Comparison of ENCODE assay signal across 8 cellular contexts in the genomic region with DNA sequence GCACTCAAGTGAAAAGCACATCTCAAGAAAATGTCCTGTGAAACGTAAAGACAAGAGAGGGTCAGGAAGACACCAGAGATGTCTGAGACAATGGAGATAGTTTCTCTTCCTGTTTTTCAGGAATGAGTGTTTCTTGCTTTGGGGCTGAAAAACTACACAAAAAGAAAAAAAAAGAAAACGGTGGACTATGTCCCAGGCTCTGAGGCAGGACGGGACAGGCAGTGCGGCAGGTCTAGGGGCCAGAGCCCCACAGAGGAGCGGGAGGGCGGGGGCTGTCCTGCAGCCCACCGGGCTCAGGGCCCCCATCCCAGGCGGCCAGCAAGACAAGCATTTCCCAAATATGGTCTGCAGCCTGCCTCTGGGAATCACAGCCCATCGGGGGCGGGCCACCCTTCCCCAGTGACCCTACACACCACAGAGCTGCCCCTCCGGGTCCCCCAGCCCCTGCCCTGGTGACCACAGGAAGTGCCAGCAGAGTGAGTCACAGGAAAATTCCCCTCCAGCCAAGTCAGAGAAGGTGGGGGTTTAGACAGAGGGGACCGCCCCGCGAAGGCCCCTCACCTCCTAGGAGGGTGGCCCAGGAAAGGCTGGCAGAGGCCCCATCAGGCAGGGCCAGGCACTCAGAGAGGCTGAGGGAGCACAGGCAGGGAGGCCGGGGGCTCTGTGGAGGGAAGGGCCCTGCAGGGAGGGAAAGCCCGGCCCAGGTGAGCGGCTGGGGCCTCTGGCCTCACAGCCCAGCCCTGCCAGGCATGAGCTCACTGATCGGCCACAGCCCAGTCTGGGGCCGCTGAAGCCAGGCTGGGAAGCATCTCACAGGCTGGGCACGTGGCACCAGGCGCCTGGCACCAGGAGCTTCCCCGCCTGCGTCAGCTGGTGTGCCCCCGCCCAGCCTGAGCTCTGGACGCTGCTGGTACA. TPM values are rescaled to one million over a fixed set of nuclear protein-coding genes. Genes with fewer than 3 reads are reported as not detected.
DNase-seq lines count a peak whose midpoint lies in the region; ATAC-seq and TF ChIP-seq lines count a peak whose summit lies in the region.

No MANE protein-coding gene starts in this region.

- H3K4me1 ChIP-seq in GM23338 (ENCODE audit: insufficient read depth) (peaks cover 47% of the 10 kb centered on the region), SJCRH30 (peaks cover 20% of the 10 kb centered on the region)

- no peaks in the 10 kb centered on the region for H3K9me3 ChIP-seq in SJCRH30 (replicated peaks)

- peaks cover 54% of the 10 kb centered on the region for H4K20me1 ChIP-seq in GM23338 (replicated peaks; ENCODE audit: insufficient read depth)

- H3F3A ChIP-seq in GM23338 (replicated peaks; ENCODE audit: low read depth) = 0 out of 2 replicates have a peak, but pooled peaks cover 11% of the 10 kb centered on the region

- no peaks in the 10 kb centered on the region for H3K27me3 ChIP-seq in GM23338 (ENCODE audit: insufficient read depth)
- H3K27me3 ChIP-seq in SJCRH30 = no peaks in the 10 kb centered on the region

- POLR2A ChIA-PET in naive thymus-derived CD8-positive, alpha-beta T cell (lab: Charles Lee) = no interaction called here

- H2AFZ ChIP-seq in GM23338 = no peak overlapping the region

- H3K27me3 Mint-ChIP-seq in GM23338 (ENCODE audit: insufficient read depth, low read depth, poor library complexity) (peaks cover 36% of the 10 kb centered on the region), nephron (ENCODE audit: low read depth) (no peaks in the 10 kb centered on the region)
- H3K27me3 Mint-ChIP-seq in naive thymus-derived CD8-positive, alpha-beta T cell = peaks cover 4 to 42% (median 21%) of the 10 kb centered on the region in 5 donors

- H3K36me3 ChIP-seq in GM23338 (ENCODE audit: insufficient read depth) (no peaks in the 10 kb centered on the region), SJCRH30 (no peaks in the 10 kb centered on the region)

- H3K4me1 Mint-ChIP-seq in GM23338 (peaks cover 74% of the 10 kb centered on the region), nephron (peaks cover 67% of the 10 kb centered on the region)
- H3K4me1 Mint-ChIP-seq in naive thymus-derived CD8-positive, alpha-beta T cell = peaks cover 0 to 6% (median 3%) of the 10 kb centered on the region in 4 donors

- ATAC-seq in GM23338 = peak; percentile 59
- no peak for ATAC-seq in naive thymus-derived CD8-positive, alpha-beta T cell

- H3K9me3 Mint-ChIP-seq in GM23338 (no peaks in the 10 kb centered on the region; the same call in 1 of the 3 replicates), nephron (no peaks in the 10 kb centered on the region)
- H3K9me3 Mint-ChIP-seq in naive thymus-derived CD8-positive, alpha-beta T cell = no peaks in the 10 kb centered on the region

- no peak overlapping the region for H3K4me3 ChIP-seq in GM23338
- H3K4me3 ChIP-seq in SJCRH30 = peak overlapping the region; percentile 6
- H3K4me3 ChIP-seq in fibroblast of pulmonary artery (replicated peaks; ENCODE audit: low read depth, low read length) = no peak overlapping the region

- H3K4me3 Mint-ChIP-seq in GM23338 (peak overlapping the region; percentile 50; the same call in 1 of the 3 replicates), nephron (peak overlapping the region; percentile 52 to 73 (median 72))
- no peak overlapping the region for H3K4me3 Mint-ChIP-seq in naive thymus-derived CD8-positive, alpha-beta T cell

- no peaks in the 10 kb centered on the region for H3K9me2 ChIP-seq in GM23338 (ENCODE audit: insufficient read depth)

- peaks cover 35% of the 10 kb centered on the region for H3K36me3 Mint-ChIP-seq in GM23338 (ENCODE audit: low read depth)
- H3K36me3 Mint-ChIP-seq in nephron (ENCODE audit: low read depth) = peaks cover 25% of the 10 kb centered on the region
- no peaks in the 10 kb centered on the region for H3K36me3 Mint-ChIP-seq in naive thymus-derived CD8-positive, alpha-beta T cell

- peaks cover 94% of the 10 kb centered on the region for H3K79me2 ChIP-seq in GM23338 (replicated peaks; ENCODE audit: insufficient read depth)

- H3K27ac Mint-ChIP-seq in GM23338 (peak overlapping the region; percentile 97), nephron (peak overlapping the region; percentile 94 to 98 (median 96))
- peak overlapping the region in 1 of 10 donors; percentile 27 for H3K27ac Mint-ChIP-seq in naive thymus-derived CD8-positive, alpha-beta T cell

- DNase-seq in A172 (ENCODE audit: low spot score) = peak; percentile 99
- peak; percentile 81 for DNase-seq in GM23338 (ENCODE audit: low spot score)
- peak; percentile 87 to 91 for DNase-seq in SJCRH30
- DNase-seq in fibroblast of pulmonary artery (ENCODE audit: low read depth) = peak; percentile 98
- no peak for DNase-seq in naive thymus-derived CD8-positive, alpha-beta T cell
- DNase-seq in stimulated activated CD4-positive, alpha-beta T cell treated with anti-CD3 and anti-CD28 coated beads, Interleukin-2, amount 100 ng/mL, for 48 hours = no peak
- DNase-seq in activated effector memory CD4-positive, alpha-beta T cell treated with anti-CD3 and anti-CD28 coated beads, Interleukin-2, amount 50 U/mL, for 16 hours = no peak

- TF ChIP-seq CTCF in GM23338 (conservative IDR thresholded peaks at IDR 0.05; ENCODE audit: low read depth in 2 of 2) (no peak), fibroblast of pulmonary artery (IDR thresholded peaks at IDR 0.05; ENCODE audit: low read length, missing control alignments) (no peak), nephron (IDR thresholded peaks at IDR 0.05; ENCODE audit: unreplicated experiment in 3 of 3) (no peak)

- H3K27ac ChIP-seq in GM23338 (ENCODE audit: low read depth) (peak overlapping the region; percentile 93), SJCRH30 (peak overlapping the region; percentile 90)

- peak overlapping the region; percentile 42 for H3K4me2 ChIP-seq in GM23338

TF ChIP-seq in GM23338, 12 proteins besides CTCF, POLR2A, EP300 and RAD21 (continues in another document):
- TF ChIP-seq EZH2 (IDR thresholded peaks at IDR 0.05; ENCODE audit: low read depth, unreplicated experiment) = no peak
- TF ChIP-seq, protein P1, sequence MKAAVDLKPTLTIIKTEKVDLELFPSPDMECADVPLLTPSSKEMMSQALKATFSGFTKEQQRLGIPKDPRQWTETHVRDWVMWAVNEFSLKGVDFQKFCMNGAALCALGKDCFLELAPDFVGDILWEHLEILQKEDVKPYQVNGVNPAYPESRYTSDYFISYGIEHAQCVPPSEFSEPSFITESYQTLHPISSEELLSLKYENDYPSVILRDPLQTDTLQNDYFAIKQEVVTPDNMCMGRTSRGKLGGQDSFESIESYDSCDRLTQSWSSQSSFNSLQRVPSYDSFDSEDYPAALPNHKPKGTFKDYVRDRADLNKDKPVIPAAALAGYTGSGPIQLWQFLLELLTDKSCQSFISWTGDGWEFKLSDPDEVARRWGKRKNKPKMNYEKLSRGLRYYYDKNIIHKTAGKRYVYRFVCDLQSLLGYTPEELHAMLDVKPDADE (IDR thresholded peaks at IDR 0.05) = 0 out of 2 replicates have a peak, but pooled peaks have one; percentile 23
- no peak for TF ChIP-seq ZNF114 (CRISPR knock-in tag; IDR thresholded peaks at IDR 0.05)
- TF ChIP-seq CREB1 (CRISPR knock-in tag; IDR thresholded peaks at IDR 0.05; ENCODE audit: low read depth) = no peak
- no peak for TF ChIP-seq ZNF331 (CRISPR knock-in tag; IDR thresholded peaks at IDR 0.05; ENCODE audit: low read depth)
- 0 out of 2 replicates have a peak, but pooled peaks have one; percentile 22 for TF ChIP-seq POLR2AphosphoS5 (IDR thresholded peaks at IDR 0.05; ENCODE audit: low read depth)
- no peak for TF ChIP-seq EZH2phosphoT487 (IDR thresholded peaks at IDR 0.05; ENCODE audit: unreplicated experiment)
- TF ChIP-seq NANOG (IDR thresholded peaks at IDR 0.05; ENCODE audit: borderline replicate concordance) = no peak

RNA-seq across cellular contexts. Expression of gene BCAR1, which starts 6.3 kb away (rescaled TPM):
- 85.8 and 106 TPM in 2 replicates for total RNA-seq in A172 (2014; rRNA removed; shearing (Covaris generic))
- total RNA-seq in GM23338 (2014; rRNA removed; shearing (Covaris generic)) = 121 and 140 TPM in 2 replicates
- 37.9 and 38.3 TPM in 2 replicates for polyA plus RNA-seq in GM23338 (2016; fragmentation: Nextera tagmentation; extraction: Ambion mirVana)
- total RNA-seq in SJCRH30 (2014; rRNA removed; shearing (Covaris generic)) = 17.4 and 21.7 TPM in 2 replicates
- total RNA-seq in naive thymus-derived CD8-positive, alpha-beta T cell = under 1 TPM in 1 of 2 experiments, not detected in 1; 0.30 TPM
- not detected for polyA plus RNA-seq in naive thymus-derived CD8-positive, alpha-beta T cell

RNA-seq across cellular contexts. Expression of gene CTRB1, which starts 26.3 kb away (rescaled TPM):
- not detected in 2 replicates for total RNA-seq in A172 (2014; rRNA removed; shearing (Covaris generic))
- total RNA-seq in GM23338 (2014; rRNA removed; shearing (Covaris generic)) = not detected in 2 replicates
- not detected in 2 replicates for polyA plus RNA-seq in GM23338 (2016; fragmentation: Nextera tagmentation; extraction: Ambion mirVana)
- total RNA-seq in SJCRH30 (2014; rRNA removed; shearing (Covaris generic)) = not detected in 2 replicates
- total RNA-seq in naive thymus-derived CD8-positive, alpha-beta T cell = not detected
- not detected for polyA plus RNA-seq in naive thymus-derived CD8-positive, alpha-beta T cell

RNA-seq across cellular contexts. Expression of gene CTRB2, which starts 38.1 kb away (rescaled TPM):
- not detected in 2 replicates for total RNA-seq in A172 (2014; rRNA removed; shearing (Covaris generic))
- total RNA-seq in GM23338 (2014; rRNA removed; shearing (Covaris generic)) = not detected in 2 replicates
- not detected in 2 replicates for polyA plus RNA-seq in GM23338 (2016; fragmentation: Nextera tagmentation; extraction: Ambion mirVana)
- 0.56 TPM in 1 of 2 replicates, not detected in the other for total RNA-seq in SJCRH30 (2014; rRNA removed; shearing (Covaris generic))
- not detected for total RNA-seq in naive thymus-derived CD8-positive, alpha-beta T cell
- not detected for polyA plus RNA-seq in naive thymus-derived CD8-positive, alpha-beta T cell

Comparison
In these comparisons a context has a peak if more than half of its experiments do, and no peak if none do; other contexts are left out.
1. DNase-seq: peak in A172 (single experiment), GM23338 (single experiment), SJCRH30 (2 of 2) and fibroblast of pulmonary artery (single experiment); none in naive thymus-derived CD8-positive, alpha-beta T cell (0 of 10), stimulated activated CD4-positive, alpha-beta T cell treated with anti-CD3 and anti-CD28 coated beads, Interleukin-2, amount 100 ng/mL, for 48 hours (0 of 2) and activated effector memory CD4-positive, alpha-beta T cell treated with anti-CD3 and anti-CD28 coated beads, Interleukin-2, amount 50 U/mL, for 16 hours (single experiment).
2. H3K4me3 Mint-ChIP-seq: peak in GM23338 (single experiment) and nephron (3 of 3); none in naive thymus-derived CD8-positive, alpha-beta T cell (0 of 10).
3. RNA of gene BCAR1, which starts 6.3 kb away (total RNA-seq): 121 to 140 TPM in GM23338, 85.8 to 106 TPM in A172 and 17.4 to 21.7 TPM in SJCRH30; 0.30 TPM in naive thymus-derived CD8-positive, alpha-beta T cell; every median in the first group is over 10 times any median in the second.